In the genomic region with DNA sequence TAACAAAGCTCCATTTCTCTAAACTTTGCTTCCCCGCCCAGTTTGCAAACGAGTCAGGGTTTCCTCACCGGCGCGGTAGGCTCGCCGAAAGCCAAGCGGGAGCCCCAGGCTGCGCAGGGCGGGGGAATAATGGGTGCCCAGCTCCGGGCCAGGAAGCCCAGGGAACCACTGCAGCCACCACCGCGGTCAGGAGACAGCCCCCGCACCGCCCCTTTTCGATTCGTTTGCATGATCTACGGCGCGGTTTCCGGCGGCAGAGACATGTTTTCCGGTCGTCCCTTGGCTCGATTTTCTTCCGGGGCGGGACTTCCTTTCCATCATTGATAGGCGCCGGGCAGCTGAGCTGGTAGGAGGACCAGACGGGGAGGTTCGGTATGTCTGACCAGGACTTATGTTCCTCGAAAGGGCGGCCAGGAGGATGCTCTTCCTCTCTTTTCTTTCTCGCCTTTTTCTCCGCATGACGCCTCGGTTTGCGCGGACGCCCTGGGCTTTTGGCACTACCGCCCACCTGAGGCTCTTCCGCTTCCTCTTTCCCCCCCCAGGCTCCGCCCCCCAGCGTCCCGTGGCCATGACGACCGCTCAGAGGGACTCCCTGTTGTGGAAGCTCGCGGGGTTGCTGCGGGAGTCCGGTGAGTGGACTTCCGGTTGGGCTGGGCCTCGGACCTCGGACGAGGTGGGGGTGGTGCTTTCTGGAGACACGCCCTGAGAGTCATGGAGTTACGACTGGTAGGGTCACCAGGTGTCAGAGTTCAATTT, we compare ENCODE assay signal across 8 cellular contexts. TPM values are rescaled to one million over a fixed set of nuclear protein-coding genes. Genes with fewer than 3 reads are reported as not detected.
DNase-seq lines count a peak whose midpoint lies in the region; ATAC-seq, FAIRE-seq and TF ChIP-seq lines count a peak whose summit lies in the region.

A gene with protein sequence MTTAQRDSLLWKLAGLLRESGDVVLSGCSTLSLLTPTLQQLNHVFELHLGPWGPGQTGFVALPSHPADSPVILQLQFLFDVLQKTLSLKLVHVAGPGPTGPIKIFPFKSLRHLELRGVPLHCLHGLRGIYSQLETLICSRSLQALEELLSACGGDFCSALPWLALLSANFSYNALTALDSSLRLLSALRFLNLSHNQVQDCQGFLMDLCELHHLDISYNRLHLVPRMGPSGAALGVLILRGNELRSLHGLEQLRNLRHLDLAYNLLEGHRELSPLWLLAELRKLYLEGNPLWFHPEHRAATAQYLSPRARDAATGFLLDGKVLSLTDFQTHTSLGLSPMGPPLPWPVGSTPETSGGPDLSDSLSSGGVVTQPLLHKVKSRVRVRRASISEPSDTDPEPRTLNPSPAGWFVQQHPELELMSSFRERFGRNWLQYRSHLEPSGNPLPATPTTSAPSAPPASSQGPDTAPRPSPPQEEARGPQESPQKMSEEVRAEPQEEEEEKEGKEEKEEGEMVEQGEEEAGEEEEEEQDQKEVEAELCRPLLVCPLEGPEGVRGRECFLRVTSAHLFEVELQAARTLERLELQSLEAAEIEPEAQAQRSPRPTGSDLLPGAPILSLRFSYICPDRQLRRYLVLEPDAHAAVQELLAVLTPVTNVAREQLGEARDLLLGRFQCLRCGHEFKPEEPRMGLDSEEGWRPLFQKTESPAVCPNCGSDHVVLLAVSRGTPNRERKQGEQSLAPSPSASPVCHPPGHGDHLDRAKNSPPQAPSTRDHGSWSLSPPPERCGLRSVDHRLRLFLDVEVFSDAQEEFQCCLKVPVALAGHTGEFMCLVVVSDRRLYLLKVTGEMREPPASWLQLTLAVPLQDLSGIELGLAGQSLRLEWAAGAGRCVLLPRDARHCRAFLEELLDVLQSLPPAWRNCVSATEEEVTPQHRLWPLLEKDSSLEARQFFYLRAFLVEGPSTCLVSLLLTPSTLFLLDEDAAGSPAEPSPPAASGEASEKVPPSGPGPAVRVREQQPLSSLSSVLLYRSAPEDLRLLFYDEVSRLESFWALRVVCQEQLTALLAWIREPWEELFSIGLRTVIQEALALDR (plus strand): TSS at position 306 of the 756 bp plus-strand sequence. CDS start 263 bp downstream, at position 569.

- no peaks in the 10 kb centered on the region for H4K20me1 ChIP-seq in HepG2 (ENCODE audit: insufficient read depth, low read length)

- no peaks in the 10 kb centered on the region for H3K9me3 ChIP-seq in HepG2 (ENCODE audit: low read length)

- peaks cover 6% of the 10 kb centered on the region for H3K79me2 ChIP-seq in HepG2 (ENCODE audit: insufficient read depth, low read length)

- intact Hi-C loops in CD14-positive monocyte (cut with micrococcal nuclease): loop anchor here (5.0 kb wide), 3 partner anchors 45 to 210 kb away; a partner anchor contains a TSS
- intact Hi-C loops in HepG2 (cut with micrococcal nuclease; ENCODE audit: unreplicated experiment): loop anchor here (1.0 to 5.0 kb wide), 5 partner anchors 20 to 210 kb away; a partner anchor contains a TSS

- H3K4me3 ChIP-seq in HepG2 (replicated peaks in 1 of 3; ENCODE audit: insufficient read depth in 1 of 3, low read depth in 2 of 3, low read length in 3 of 3): peak within 1 kb of the TSS; percentile 72 to 91 (median 81)

- H2AFZ ChIP-seq in HepG2 (ENCODE audit: low read length): peak within 1 kb of the TSS; percentile 97

- DNase-seq in CD14-positive monocyte (ENCODE audit: low spot score) (peak; percentile 97), NCI-H82 (lab: John Stamatoyannopoulos, UW) (peak; percentile 99), dermis microvascular lymphatic vessel endothelial cell (ENCODE audit: low read depth in 2 of 2) (peak; percentile 93 to 95), HepG2 (ENCODE audit: low spot score) (peak; percentile 99)
- DNase-seq in activated CD4-positive, alpha-beta T cell treated with anti-CD3 and anti-CD28 coated beads, Interleukin-2, amount 50 U/mL, for 48 hours: peak; percentile 94 to 96
- DNase-seq in stimulated activated CD4-positive, alpha-beta T cell treated with anti-CD3 and anti-CD28 coated beads, Interleukin-4, amount 100 ng/mL, for 1 hour: peak; percentile 88

- peak within 1 kb of the TSS; percentile 98 for H3K4me2 ChIP-seq in HepG2 (ENCODE audit: low read depth, low read length)

- peak; percentile 89 to 96 for TF ChIP-seq POLR2A in HepG2 (IDR thresholded peaks at IDR 0.05; ENCODE audit: insufficient read depth in 1 of 2, low read depth in 2 of 2, low read length in 2 of 2)

- in situ Hi-C loops in HepG2 (cut with HindIII; ENCODE audit: extremely low pct_ligation_motif_present, low pct_unique_long_range_greater_than_20kb): loop anchor here (5.0 kb wide), 1 partner anchor 35 kb away; no protein-coding TSS in a partner anchor

- peaks cover 21 to 25% of the 10 kb centered on the region in 2 donors for H3K36me3 Mint-ChIP-seq in CD14-positive monocyte

- peaks cover 22% of the 10 kb centered on the region for H3K4me1 Mint-ChIP-seq in CD14-positive monocyte

- H3K27me3 ChIP-seq in HepG2 (ENCODE audit: control insufficient read depth in 1 of 2, insufficient read depth in 2 of 2, low read length in 2 of 2): no peaks in the 10 kb centered on the region; a peak in 1 of 5 replicates

- H3K27ac ChIP-seq in HepG2 (ENCODE audit: extremely low read length, insufficient read depth, low read length): peak within 1 kb of the TSS; percentile 95

- H3K4me1 ChIP-seq in HepG2 (ENCODE audit: insufficient read depth, low read length): peaks cover 53% of the 10 kb centered on the region

- POLR2A ChIA-PET in HepG2 (lab: Yijun Ruan, JAX): interaction anchor here (0.7 to 7.6 kb wide), 16 partner anchors 9 to 348 kb away, joined by 3 to 150 read pairs (median 14); a partner anchor contains a TSS

- H3K36me3 ChIP-seq in HepG2 (replicated peaks in 1 of 2; ENCODE audit: control insufficient read depth in 1 of 2, insufficient read depth in 2 of 2, low read length in 2 of 2): peaks cover 9 to 15% of the 10 kb centered on the region in 2 experiments; a peak in 4 of 5 replicates

- TF ChIP-seq CTCF in CD14-positive monocyte (IDR thresholded peaks at IDR 0.05) (no peak), HepG2 (CRISPR knock-in tag; IDR thresholded peaks at IDR 0.05) (peak; percentile 27)

- peak; percentile 97 for FAIRE-seq in HepG2 (lab: Jason Lieb, UNC)

- BruUV-seq in HepG2 (replicated peaks; lab: Mats Ljungman, UMichigan): no TSS peak

- CTCF ChIA-PET in HepG2 (lab: Yijun Ruan, JAX; ENCODE audit: low intra/inter-chr PET ratio, low total read pairs): interaction anchor here (1.3 to 2.3 kb wide), 2 partner anchors 45 to 56 kb away, joined by 7 to 12 read pairs; no protein-coding TSS in a partner anchor

- peak within 1 kb of the TSS; percentile 95 to 96 for H3K4me3 Mint-ChIP-seq in CD14-positive monocyte

- H3K9ac ChIP-seq in HepG2 (ENCODE audit: insufficient read depth, low read depth, low read length): peak within 1 kb of the TSS; percentile 95

- peak; percentile 92 for ATAC-seq in GM19397 (IDR thresholded peaks at IDR 0.05; ENCODE audit: unreplicated experiment)
- ATAC-seq in HG03571 (IDR thresholded peaks at IDR 0.05; ENCODE audit: unreplicated experiment): peak; percentile 90
- peak; percentile 96 for ATAC-seq in HepG2

- peak; percentile 47; the same call in 1 of the 2 replicates for TF ChIP-seq RAD21 in HepG2 (CRISPR knock-in tag; IDR thresholded peaks at IDR 0.05)

- WGBS in HepG2 (ENCODE audit: low lambda C conversion rate): under 1% methylated on average over 48 of the region's 57 CpGs

- H3K27ac Mint-ChIP-seq in CD14-positive monocyte: peak within 1 kb of the TSS; percentile 94 to 99 (median 97)

- peaks cover 0 to 1% (median 0%) of the 10 kb centered on the region in 7 donors for H3K9me3 Mint-ChIP-seq in CD14-positive monocyte

- peak; percentile 16 to 61; a peak in 2 of 4 replicates for TF ChIP-seq EP300 in HepG2 (IDR thresholded peaks at IDR 0.05; ENCODE audit: low read depth in 2 of 2, low read length in 2 of 2)
- TF ChIP-seq EP300 in HepG2 (CRISPR knock-in tag; IDR thresholded peaks at IDR 0.05; ENCODE audit: borderline replicate concordance): peak; percentile 54; the same call in 1 of the 2 replicates

- H3K27me3 Mint-ChIP-seq in CD14-positive monocyte (ENCODE audit: low read depth in 3 of 3): peaks cover 3 to 7% (median 4%) of the 10 kb centered on the region in 3 donors

TF ChIP-seq in HepG2, 621 proteins besides CTCF, POLR2A, EP300 and RAD21 (continues in another document):
- TF ChIP-seq TGIF2 (CRISPR knock-in tag; IDR thresholded peaks at IDR 0.05) (peak; percentile 82; the same call in 1 of the 2 replicates), KDM3A (CRISPR knock-in tag; IDR thresholded peaks at IDR 0.05; ENCODE audit: low read depth) (peak; percentile 73; the same call in 1 of the 2 replicates), MTF2 (CRISPR knock-in tag; IDR thresholded peaks at IDR 0.05; ENCODE audit: borderline replicate concordance) (no peak), SMYD3 (CRISPR knock-in tag; IDR thresholded peaks at IDR 0.05) (no peak), GATA4 (IDR thresholded peaks at IDR 0.05; ENCODE audit: borderline replicate concordance, low read depth) (peak; percentile 57; the same call in 1 of the 2 replicates), ATF7 (IDR thresholded peaks at IDR 0.05) (no peak), ATF7 (CRISPR knock-in tag; IDR thresholded peaks at IDR 0.05) (0 out of 2 replicates have a peak, but pooled peaks have one; percentile 55)

RNA-seq across cellular contexts. Expression of the gene that starts here (rescaled TPM):
- polyA plus RNA-seq in CD14-positive monocyte (10 to 100 TPM; 13.0 to 15.7 TPM), HepG2 (2011; rRNA removed) (24.0 and 30.2 TPM in 2 replicates)
- total RNA-seq in dermis microvascular lymphatic vessel endothelial cell (9.4 and 11.4 TPM in 2 replicates), HepG2 (2016; rRNA removed; fragmentation: Illumina TruSeq; extraction: Trizol) (5.6 and 12.8 TPM in 2 replicates)
- total RNA-seq in HepG2 (2016; cell fraction: cytosol; rRNA removed; fragmentation: Illumina TruSeq; extraction: Trizol; ENCODE audit: low read depth): 3.5 and 4.7 TPM in 2 replicates
- total RNA-seq in HepG2 (2016; cell fraction: insoluble cytoplasmic fraction; rRNA removed; fragmentation: Illumina TruSeq; extraction: Trizol): 5.0 and 14.2 TPM in 2 replicates
- total RNA-seq in HepG2 (2016; cell fraction: membrane; rRNA removed; fragmentation: Illumina TruSeq; extraction: Trizol): 2.7 and 3.2 TPM in 2 replicates
- total RNA-seq in HepG2 (2016; cell fraction: nucleus; rRNA removed; fragmentation: Illumina TruSeq; extraction: Trizol): 20.7 and 21.9 TPM in 2 replicates
- 5.6 and 8.5 TPM in 2 replicates for polyA plus RNA-seq in HepG2 (2011; cell fraction: cytosol; rRNA removed)
- 272 and 337 TPM in 2 replicates for polyA plus RNA-seq in HepG2 (2011; cell fraction: nucleus; rRNA removed)
- polyA plus RNA-seq in HepG2 (2012): 18.1 and 20.5 TPM in 2 replicates
- 0.70 and 0.72 TPM in 2 replicates for polyA plus RNA-seq in HepG2 (2016; cell fraction: cytosol; fragmentation: Illumina TruSeq; extraction: Trizol; ENCODE audit: low read depth)
- polyA plus RNA-seq in HepG2 (2016; cell fraction: insoluble cytoplasmic fraction; fragmentation: Illumina TruSeq; extraction: Trizol; ENCODE audit: low read depth): 3.7 and 5.6 TPM in 2 replicates
- polyA plus RNA-seq in HepG2 (2016; cell fraction: membrane; fragmentation: Illumina TruSeq; extraction: Trizol; ENCODE audit: low read depth): 1.2 TPM in 2 replicates
- 44.8 and 52.7 TPM in 2 replicates for polyA plus RNA-seq in HepG2 (2016; cell fraction: nucleus; fragmentation: Illumina TruSeq; extraction: Trizol; ENCODE audit: insufficient read depth, low read depth)
- 23.0 and 45.7 TPM in 2 replicates for polyA minus RNA-seq in HepG2 (2011; rRNA and poly(A)+ RNA removed; ENCODE audit: low replicate concordance)
- 8.2 and 10.4 TPM in 2 replicates for polyA minus RNA-seq in HepG2 (2011; cell fraction: cytosol; rRNA and poly(A)+ RNA removed)
- polyA minus RNA-seq in HepG2 (2011; cell fraction: nucleus; rRNA and poly(A)+ RNA removed): 52.1 and 52.7 TPM in 2 replicates

Comparison
In these comparisons a context has a peak if more than half of its experiments do, and no peak if none do; other contexts are left out.
1. Peak in every context shown above with its lines: DNase-seq, ATAC-seq, H3K4me3 ChIP-seq and H3K27ac ChIP-seq.